ENCODE assay signal across 9 cellular contexts in genomic region chr15:31230630-31231485, GRCh38.
DNase-seq lines count a peak whose midpoint lies in the region; ATAC-seq and TF ChIP-seq lines count a peak whose summit lies in the region.
"Had no signal": no experiment of that assay in that cellular context is flagged by ENCODE, and none has a peak within 500 bp of the region (broad histone marks: within the 10 kb centered on the region; RNA-seq: fewer than 3 reads in every experiment).

No MANE protein-coding gene starts in this region.

- no peak overlapping the region for H3K9ac ChIP-seq in endodermal cell (ENCODE audit: extremely low read depth, low read length, poor library complexity, severe bottlenecking)

- H3K36me3 Mint-ChIP-seq in effector memory CD8-positive, alpha-beta T cell (ENCODE audit: insufficient read depth): peaks cover 5% of the 10 kb centered on the region
- H3K36me3 Mint-ChIP-seq in endodermal cell (ENCODE audit: low read depth): no peaks in the 10 kb centered on the region

- H3K4me3 ChIP-seq in endodermal cell (ENCODE audit: low read length): no peak overlapping the region
- H3K4me3 ChIP-seq: cardiac muscle cell had no signal

- H3K27ac Mint-ChIP-seq in effector memory CD8-positive, alpha-beta T cell: no peak overlapping the region
- no peak overlapping the region for H3K27ac Mint-ChIP-seq in endodermal cell

- no peak overlapping the region for H3K27ac ChIP-seq in endodermal cell (ENCODE audit: low read depth, low read length)
- H3K27ac ChIP-seq: cardiac muscle cell had no signal

- H3K27me3 Mint-ChIP-seq in effector memory CD8-positive, alpha-beta T cell: no peaks in the 10 kb centered on the region
- peaks cover 11% of the 10 kb centered on the region for H3K27me3 Mint-ChIP-seq in endodermal cell (ENCODE audit: insufficient read depth)

- no peaks in the 10 kb centered on the region for H3K36me3 ChIP-seq in endodermal cell (ENCODE audit: control insufficient read depth, insufficient read depth, low read length)
- H3K36me3 ChIP-seq: cardiac muscle cell had no signal

- H3K4me3 Mint-ChIP-seq in effector memory CD8-positive, alpha-beta T cell: no peak overlapping the region
- H3K4me3 Mint-ChIP-seq in endodermal cell: no peak overlapping the region

- ATAC-seq in GM18498 (IDR thresholded peaks at IDR 0.05; ENCODE audit: unreplicated experiment) (peak; percentile 83), GM19463 (IDR thresholded peaks at IDR 0.05; ENCODE audit: unreplicated experiment) (peak; percentile 80), HG03097 (IDR thresholded peaks at IDR 0.05; ENCODE audit: low FRiP score, unreplicated experiment) (peak; percentile 82)
- ATAC-seq in effector memory CD8-positive, alpha-beta T cell (replicated peaks): peak; percentile 58

- H3K27me3 ChIP-seq in endodermal cell (ENCODE audit: control insufficient read depth, insufficient read depth, low read length, poor library complexity, severe bottlenecking): peaks cover 6% of the 10 kb centered on the region
- H3K27me3 ChIP-seq: cardiac muscle cell had no signal

- no peaks in the 10 kb centered on the region for H3K9me3 Mint-ChIP-seq in effector memory CD8-positive, alpha-beta T cell
- peaks cover 7% of the 10 kb centered on the region for H3K9me3 Mint-ChIP-seq in endodermal cell

- no peak for DNase-seq in effector memory CD8-positive, alpha-beta T cell
- DNase-seq in DMS53 (lab: John Stamatoyannopoulos, UW): no peak
- DNase-seq in endodermal cell: no peak
- no peak for DNase-seq in activated naive CD4-positive, alpha-beta T cell treated with Interleukin-2 at 50 U/mL for 16 hours
- DNase-seq in activated effector memory CD4-positive, alpha-beta T cell treated with anti-CD3 and anti-CD28 coated beads, Interleukin-2, amount 50 U/mL, for 16 hours: no peak

- H3K4me1 ChIP-seq in endodermal cell (ENCODE audit: control insufficient read depth, insufficient read depth, low read length): no peaks in the 10 kb centered on the region

- no peak for TF ChIP-seq CTCF in endodermal cell (conservative IDR thresholded peaks at IDR 0.05)

- WGBS in endodermal cell (ENCODE audit: insufficient coverage in 1 of 2, insufficient read length in 1 of 2), 2 experiments: 91 to 92% methylated on average over 3 to 6 of the region's 6 CpGs

- no peaks in the 10 kb centered on the region for H3K9me3 ChIP-seq in endodermal cell (ENCODE audit: control insufficient read depth, low read length)

- peaks cover 4 to 8% of the 10 kb centered on the region in 2 donors for H3K4me1 Mint-ChIP-seq in effector memory CD8-positive, alpha-beta T cell (ENCODE audit: low read depth in 2 of 2)
- no peaks in the 10 kb centered on the region for H3K4me1 Mint-ChIP-seq in endodermal cell
